In genomic region chr18:48539406-48540328, GRCh38 we compare ENCODE assay signal across 8 cellular contexts. TPM values are rescaled to one million over a fixed set of nuclear protein-coding genes. Genes with fewer than 3 reads are reported as not detected.
DNase-seq lines count a peak whose midpoint lies in the region; ATAC-seq and TF ChIP-seq lines count a peak whose summit lies in the region.

No MANE protein-coding gene starts in this region.

- H3K27me3 Mint-ChIP-seq in activated naive CD8-positive, alpha-beta T cell = peaks cover 7% of the 10 kb centered on the region

- no peaks in the 10 kb centered on the region; the same call in 1 of the 2 replicates for H3K9me3 ChIP-seq in AG04450 (ENCODE audit: control insufficient read depth, insufficient read depth, low read length)
- no peaks in the 10 kb centered on the region for H3K9me3 ChIP-seq in Panc1 (ENCODE audit: control insufficient read depth, insufficient read depth, low read depth, low read length)
- H3K9me3 ChIP-seq in neuron (ENCODE audit: low read length) = no peaks in the 10 kb centered on the region
- no peaks in the 10 kb centered on the region for H3K9me3 ChIP-seq in vagina

- H3K36me3 ChIP-seq in H7 (replicated peaks; ENCODE audit: control insufficient read depth, insufficient read depth, low read length) (no peaks in the 10 kb centered on the region), Panc1 (ENCODE audit: control insufficient read depth, insufficient read depth, low read length) (no peaks in the 10 kb centered on the region), neuron (ENCODE audit: insufficient read depth, low read length) (no peaks in the 10 kb centered on the region), vagina (no peaks in the 10 kb centered on the region)

- TF ChIP-seq CTCF in AG04450 (IDR thresholded peaks at IDR 0.05; ENCODE audit: low read depth, low read length) (no peak), Panc1 (IDR thresholded peaks at IDR 0.05) (no peak), vagina (IDR thresholded peaks at IDR 0.05) (no peak)

- CTCF ChIA-PET in AG04450 (lab: Charles Lee) = no interaction called here
- CTCF ChIA-PET in Panc1 (lab: Charles Lee) = no interaction called here

- H3K4me3 ChIP-seq in AG04450 (ENCODE audit: low read depth, low read length) (peak overlapping the region; percentile 95), H7 (ENCODE audit: insufficient read depth, low read depth, low read length) (peak overlapping the region; percentile 74), Panc1 (ENCODE audit: low read depth in 2 of 2, low read length in 2 of 2) (peak overlapping the region; percentile 81 to 82), neuron (ENCODE audit: low read length) (peak overlapping the region; percentile 83), vagina (peak overlapping the region; percentile 67 to 83)

- in situ Hi-C loops in Panc1 (cut with HindIII; ENCODE audit: low pct_unique_long_range_greater_than_20kb, low sequenced_read_pairs) = no loop called here

- H3K27ac ChIP-seq in AG04450 (ENCODE audit: low read depth, low read length) (peak overlapping the region; percentile 85), Panc1 (ENCODE audit: low read length) (peak overlapping the region; percentile 69), vagina (peak overlapping the region; percentile 93)

- POLR2A ChIA-PET in AG04450 (lab: Yijun Ruan, JAX) = interaction anchor here (0.7 to 1.4 kb wide), 3 partner anchors 23 to 271 kb away, joined by 3 read pairs; no protein-coding TSS in a partner anchor
- POLR2A ChIA-PET in Panc1 (lab: Charles Lee) = no interaction called here

- peaks cover 15% of the 10 kb centered on the region for H3K4me1 Mint-ChIP-seq in activated naive CD8-positive, alpha-beta T cell (ENCODE audit: low read depth)

- H3K27me3 ChIP-seq in AG04450 (ENCODE audit: control insufficient read depth, insufficient read depth, low read length) (no peaks in the 10 kb centered on the region), H7 (ENCODE audit: control insufficient read depth, insufficient read depth, low read length) (peaks cover 7% of the 10 kb centered on the region), Panc1 (ENCODE audit: control insufficient read depth, insufficient read depth, low read length) (no peaks in the 10 kb centered on the region), neuron (ENCODE audit: insufficient read depth, low read length) (no peaks in the 10 kb centered on the region), vagina (no peaks in the 10 kb centered on the region)

- DNase-seq in AG04450 (ENCODE audit: low read depth, low spot score) = no peak
- DNase-seq in H7 = peak; percentile 78
- no peak for DNase-seq in Panc1 (ENCODE audit: low read depth, low spot score)
- peak; percentile 62 for DNase-seq in globus pallidus (ENCODE audit: low spot score)
- DNase-seq in vagina (ENCODE audit: extremely low spot score in 2 of 2) = peak in 1 of 2 donors; percentile 88
- no peak for DNase-seq in effector CD8-positive, alpha-beta T cell (lab: John Stamatoyannopoulos, UW)

- H2AFZ ChIP-seq in neuron (ENCODE audit: low read depth, low read length) = peak overlapping the region; percentile 71

- no peaks in the 10 kb centered on the region for H3K9me3 Mint-ChIP-seq in activated naive CD8-positive, alpha-beta T cell (ENCODE audit: low read depth)

- peak overlapping the region; percentile 89 for H3K4me3 Mint-ChIP-seq in activated naive CD8-positive, alpha-beta T cell

- no peak for TF ChIP-seq POLR2A in vagina (IDR thresholded peaks at IDR 0.05)

- H3K27ac Mint-ChIP-seq in activated naive CD8-positive, alpha-beta T cell = no peak overlapping the region

- peak; percentile 31 for ATAC-seq in Panc1

- no peaks in the 10 kb centered on the region for H3K36me3 Mint-ChIP-seq in activated naive CD8-positive, alpha-beta T cell

- intact Hi-C loops in Panc1 (cut with micrococcal nuclease; ENCODE audit: unreplicated experiment) (no loop called here), vagina (cut with DNase I) (no loop called here)

- H3K4me1 ChIP-seq in Panc1 (ENCODE audit: control insufficient read depth, insufficient read depth, low read length) = peaks cover 15% of the 10 kb centered on the region
- peaks cover 10% of the 10 kb centered on the region for H3K4me1 ChIP-seq in neuron (ENCODE audit: insufficient read depth, low read length)
- H3K4me1 ChIP-seq in vagina = peaks cover 31% of the 10 kb centered on the region

- no TSS peak for BruUV-seq in Panc1 (replicated peaks; lab: Mats Ljungman, UMichigan)

RNA-seq across cellular contexts. Expression of gene CTIF, which starts 0.8 kb away (rescaled TPM):
- 40.2 and 44.7 TPM in 2 replicates for polyA plus RNA-seq in AG04450 (2011; rRNA removed)
- polyA minus RNA-seq in AG04450 (2011; rRNA and poly(A)+ RNA removed) = 69.9 and 97.6 TPM in 2 replicates
- 9.8 and 25.7 TPM in 2 replicates for total RNA-seq in H7 (2014; rRNA removed; shearing (Covaris generic))
- total RNA-seq in Panc1 (2021; ENCODE audit: unreplicated experiment) (26.5 TPM), vagina (35.1 TPM)
- polyA plus RNA-seq in Panc1 (2012; ENCODE audit: insufficient read length) = 18.6 TPM

Comparison
In these comparisons a context has a peak if more than half of its experiments do, and no peak if none do; other contexts are left out.
1. DNase-seq: peak in H7 (single experiment) and globus pallidus (single experiment); none in AG04450 (single experiment), Panc1 (single experiment) and effector CD8-positive, alpha-beta T cell (single experiment).
2. Peak in every context shown above with its lines, with median percentiles within 50 percentile points of each other: H3K27ac ChIP-seq and H3K4me3 ChIP-seq.